24 cellular contexts compared by ENCODE assay signal in the genomic region with DNA sequence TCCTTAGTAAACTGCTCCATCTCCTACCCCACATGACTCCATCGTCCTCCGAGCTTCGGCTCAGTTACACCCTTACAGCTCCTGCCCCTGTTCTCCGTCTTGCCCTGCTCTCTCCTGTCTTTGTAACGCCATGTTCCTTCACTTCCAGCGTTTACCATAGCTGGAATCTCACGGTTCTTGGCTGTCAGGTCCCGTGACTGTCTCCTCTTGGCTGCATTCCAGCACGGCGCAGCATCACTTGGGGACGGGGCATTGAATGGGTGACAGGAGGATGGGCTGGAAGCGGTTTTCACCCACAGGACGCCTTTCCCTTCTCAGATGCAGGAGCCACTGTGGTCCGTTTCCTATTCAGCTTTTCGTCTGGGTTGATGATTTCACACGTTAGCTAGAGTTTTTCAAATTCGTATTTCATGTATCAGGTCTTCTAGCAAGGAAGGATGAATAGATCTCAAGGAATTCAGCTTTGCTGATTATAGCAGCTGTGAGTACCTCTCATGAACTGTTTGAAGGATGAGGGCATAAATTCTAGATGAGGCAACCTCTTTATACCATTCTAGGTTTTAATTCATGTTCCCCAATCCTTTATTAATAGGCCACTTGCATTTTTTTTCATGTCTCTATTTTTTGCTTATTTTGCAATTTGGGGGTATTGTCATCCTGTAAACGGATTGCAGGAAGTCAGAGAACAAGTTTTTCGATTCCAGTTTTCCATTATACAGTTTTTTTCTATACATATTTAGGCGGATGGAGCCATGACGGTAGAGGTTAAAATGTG. TPM values are rescaled to one million over a fixed set of nuclear protein-coding genes. Genes with fewer than 3 reads are reported as not detected.
DNase-seq lines count a peak whose midpoint lies in the region; ATAC-seq and TF ChIP-seq lines count a peak whose summit lies in the region.
"Had no signal": no experiment of that assay in that cellular context is flagged by ENCODE, and none has a peak within 500 bp of the region (broad histone marks: within the 10 kb centered on the region; RNA-seq: fewer than 3 reads in every experiment).

No MANE protein-coding gene starts in this region.

- peaks cover 9% of the 10 kb centered on the region for H3K4me1 ChIP-seq in A673 (ENCODE audit: insufficient read depth, low read length, poor library complexity, severe bottlenecking)
- H3K4me1 ChIP-seq: ascending aorta, SJSA1 had no signal

- H3K4me3 Mint-ChIP-seq in activated T-helper 2 cell treated with anti-CD3 and anti-CD28 coated beads, Interferon-gamma antibody, Interleukin-2, Interleukin-4, amounts not matched to agents 10 μg/mL and 5 μg/mL and 100 μg/mL, durations not matched to agents 14 hours and 24 hours and 36 hours (ENCODE audit: low read depth) = no peak overlapping the region
- H3K4me3 Mint-ChIP-seq: dendritic cell treated with granulocyte-macrophage colony-stimulating factor and Interleukin-4, amounts not matched to agents 40 ng/mL and 50 ng/mL, for 4 days; natural killer cell; type B pancreatic cell had no signal

- peaks cover 39% of the 10 kb centered on the region for H3K36me3 ChIP-seq in A673 (ENCODE audit: insufficient read depth, low read length, poor library complexity, severe bottlenecking)

- peaks cover 71% of the 10 kb centered on the region for H3K36me3 Mint-ChIP-seq in activated T-helper 2 cell treated with anti-CD3 and anti-CD28 coated beads, Interferon-gamma antibody, Interleukin-2, Interleukin-4, amounts not matched to agents 10 μg/mL and 5 μg/mL and 100 μg/mL, durations not matched to agents 14 hours and 24 hours and 36 hours (ENCODE audit: low read depth)

- H3K9me3 Mint-ChIP-seq in activated T-helper 2 cell treated with anti-CD3 and anti-CD28 coated beads, Interferon-gamma antibody, Interleukin-2, Interleukin-4, amounts not matched to agents 10 μg/mL and 5 μg/mL and 100 μg/mL, durations not matched to agents 14 hours and 24 hours and 36 hours = peaks cover 2% of the 10 kb centered on the region
- H3K9me3 Mint-ChIP-seq: natural killer cell had no signal

- no peaks in the 10 kb centered on the region for H3K27me3 ChIP-seq in A673 (replicated peaks; ENCODE audit: insufficient read depth, low read depth, low read length, poor library complexity)
- H3K27me3 ChIP-seq: ascending aorta, SJSA1 had no signal

- TF ChIP-seq CTCF in A673 (conservative IDR thresholded peaks at IDR 0.05; ENCODE audit: low read depth, low read length) = no peak
- no peak for TF ChIP-seq CTCF in fibroblast of pulmonary artery (IDR thresholded peaks at IDR 0.05; ENCODE audit: low read length, missing control alignments)

- DNase-seq in A673 (ENCODE audit: low spot score) (peak; percentile 33), AG08396 (ENCODE audit: low spot score) (peak; percentile 33), fibroblast of pulmonary artery (ENCODE audit: low read depth) (peak; percentile 13), NCI-H2107 treated with DMSO at 0.1 percent for 48 hours (lab: John Stamatoyannopoulos, UW; ENCODE audit: unreplicated experiment) (no peak), DMS79 treated with DMSO at 0.1 percent for 48 hours (lab: John Stamatoyannopoulos, UW) (no peak)
- no peak for DNase-seq in activated T-helper 2 cell treated with anti-CD3 and anti-CD28 coated beads, Interferon-gamma antibody, Interleukin-2, Interleukin-4, amounts not matched to agents 10 μg/mL and 5 μg/mL and 100 μg/mL, durations not matched to agents 14 hours and 24 hours and 36 hours (ENCODE audit: low spot score)
- DNase-seq: activated CD4-positive, alpha-beta T cell treated with anti-CD3 and anti-CD28 coated beads for 1 hour; activated gamma-delta T cell treated with Interleukin-2 at 50 U/mL for 16 hours; foreskin melanocyte; GOT3; kidney; mesenchymal stem cell; natural killer cell; NCI-H1417; NCI-H82; PC-3; stimulated activated CD4-positive, alpha-beta T cell treated with anti-CD3 and anti-CD28 coated beads, Interleukin-4, amount 100 ng/mL, for 1 hour; T1000 had no signal

- POLR2A ChIA-PET in A673 (lab: Charles Lee; ENCODE audit: low non-redundant PET) = no interaction called here

- H3K4me1 Mint-ChIP-seq in activated T-helper 2 cell treated with anti-CD3 and anti-CD28 coated beads, Interferon-gamma antibody, Interleukin-2, Interleukin-4, amounts not matched to agents 10 μg/mL and 5 μg/mL and 100 μg/mL, durations not matched to agents 14 hours and 24 hours and 36 hours (ENCODE audit: low read depth) = peaks cover 37% of the 10 kb centered on the region

- BruUV-seq in A673 (replicated peaks; lab: Mats Ljungman, UMichigan) = no TSS peak

- CTCF ChIA-PET in A673 (lab: Charles Lee) = no interaction called here

- H3K27me3 Mint-ChIP-seq in activated T-helper 2 cell treated with anti-CD3 and anti-CD28 coated beads, Interferon-gamma antibody, Interleukin-2, Interleukin-4, amounts not matched to agents 10 μg/mL and 5 μg/mL and 100 μg/mL, durations not matched to agents 14 hours and 24 hours and 36 hours (ENCODE audit: low read depth) = no peaks in the 10 kb centered on the region
- H3K27me3 Mint-ChIP-seq: dendritic cell treated with granulocyte-macrophage colony-stimulating factor and Interleukin-4, amounts not matched to agents 40 ng/mL and 50 ng/mL, for 4 days; type B pancreatic cell had no signal

- H3K27ac Mint-ChIP-seq in activated T-helper 2 cell treated with anti-CD3 and anti-CD28 coated beads, Interferon-gamma antibody, Interleukin-2, Interleukin-4, amounts not matched to agents 10 μg/mL and 5 μg/mL and 100 μg/mL, durations not matched to agents 14 hours and 24 hours and 36 hours = peak overlapping the region; percentile 19
- H3K27ac Mint-ChIP-seq: dendritic cell treated with granulocyte-macrophage colony-stimulating factor and Interleukin-4, amounts not matched to agents 40 ng/mL and 50 ng/mL, for 4 days; natural killer cell; type B pancreatic cell had no signal

- no peak overlapping the region for H3K27ac ChIP-seq in A673 (ENCODE audit: low read depth, low read length, poor library complexity, severe bottlenecking)
- H3K27ac ChIP-seq: ascending aorta, SJSA1, skin epidermis had no signal

- no peaks in the 10 kb centered on the region for H3K9me3 ChIP-seq in A673 (ENCODE audit: low read depth, low read length, poor library complexity, severe bottlenecking)
- H3K9me3 ChIP-seq: SJSA1 had no signal

- intact Hi-C loops in A673 (cut with micrococcal nuclease; ENCODE audit: unreplicated experiment) = no loop called here
- intact Hi-C loops in activated T-helper 2 cell treated with anti-CD3 and anti-CD28 coated beads, Interferon-gamma antibody, Interleukin-2, Interleukin-4, amounts not matched to agents 10 μg/mL and 5 μg/mL and 100 μg/mL, durations not matched to agents 14 hours and 24 hours and 36 hours (cut with micrococcal nuclease) = loop anchor here (10.0 kb wide), 1 partner anchor 78 kb away; no protein-coding TSS in a partner anchor

- H3K4me3 ChIP-seq in A673 (ENCODE audit: low read depth, low read length, poor library complexity, severe bottlenecking) (no peak overlapping the region), fibroblast of pulmonary artery (replicated peaks; ENCODE audit: low read depth, low read length) (no peak overlapping the region)
- H3K4me3 ChIP-seq: ascending aorta, SJSA1, skin epidermis had no signal

- ATAC-seq in GM21528 (IDR thresholded peaks at IDR 0.05; ENCODE audit: low FRiP score, unreplicated experiment) = no peak
- ATAC-seq: natural killer cell, PC-3 had no signal

RNA-seq across cellular contexts. Expression of gene ZBED4, which starts 29.1 kb away (rescaled TPM):
- 31.5 and 33.1 TPM in 2 replicates for total RNA-seq in A673 (2021)
- total RNA-seq in activated T-helper 2 cell treated with anti-CD3 and anti-CD28 coated beads, Interferon-gamma antibody, Interleukin-2, Interleukin-4, amounts not matched to agents 10 μg/mL and 5 μg/mL and 100 μg/mL, durations not matched to agents 14 hours and 24 hours and 36 hours = 25.2 and 25.6 TPM in 2 replicates

RNA-seq across cellular contexts. Expression of gene ALG12, which starts 35.5 kb away (rescaled TPM):
- 18.6 and 19.8 TPM in 2 replicates for total RNA-seq in A673 (2021)
- total RNA-seq in activated T-helper 2 cell treated with anti-CD3 and anti-CD28 coated beads, Interferon-gamma antibody, Interleukin-2, Interleukin-4, amounts not matched to agents 10 μg/mL and 5 μg/mL and 100 μg/mL, durations not matched to agents 14 hours and 24 hours and 36 hours = 15.5 and 16.5 TPM in 2 replicates

RNA-seq across cellular contexts. Expression of gene CRELD2, which starts 35.7 kb away (rescaled TPM):
- total RNA-seq in A673 (2021) = 54.1 and 54.7 TPM in 2 replicates
- 49.9 and 52.9 TPM in 2 replicates for total RNA-seq in activated T-helper 2 cell treated with anti-CD3 and anti-CD28 coated beads, Interferon-gamma antibody, Interleukin-2, Interleukin-4, amounts not matched to agents 10 μg/mL and 5 μg/mL and 100 μg/mL, durations not matched to agents 14 hours and 24 hours and 36 hours

RNA-seq across cellular contexts. Expression of gene BRD1, which starts 55.0 kb away (rescaled TPM):
- 47.2 and 51.2 TPM in 2 replicates for total RNA-seq in A673 (2021)
- 41.3 and 46.2 TPM in 2 replicates for total RNA-seq in activated T-helper 2 cell treated with anti-CD3 and anti-CD28 coated beads, Interferon-gamma antibody, Interleukin-2, Interleukin-4, amounts not matched to agents 10 μg/mL and 5 μg/mL and 100 μg/mL, durations not matched to agents 14 hours and 24 hours and 36 hours

Comparison
In these comparisons a context has a peak if more than half of its experiments do, and no peak if none do; other contexts are left out.
1. DNase-seq: peak in A673 (single experiment), AG08396 (single experiment) and fibroblast of pulmonary artery (single experiment); none in activated T-helper 2 cell treated with anti-CD3 and anti-CD28 coated beads, Interferon-gamma antibody, Interleukin-2, Interleukin-4, amounts not matched to agents 10 μg/mL and 5 μg/mL and 100 μg/mL, durations not matched to agents 14 hours and 24 hours and 36 hours (single experiment), NCI-H2107 treated with DMSO at 0.1 percent for 48 hours (single experiment) and DMS79 treated with DMSO at 0.1 percent for 48 hours (single experiment).